ENCODE assay signal across 9 cellular contexts in the genomic region with DNA sequence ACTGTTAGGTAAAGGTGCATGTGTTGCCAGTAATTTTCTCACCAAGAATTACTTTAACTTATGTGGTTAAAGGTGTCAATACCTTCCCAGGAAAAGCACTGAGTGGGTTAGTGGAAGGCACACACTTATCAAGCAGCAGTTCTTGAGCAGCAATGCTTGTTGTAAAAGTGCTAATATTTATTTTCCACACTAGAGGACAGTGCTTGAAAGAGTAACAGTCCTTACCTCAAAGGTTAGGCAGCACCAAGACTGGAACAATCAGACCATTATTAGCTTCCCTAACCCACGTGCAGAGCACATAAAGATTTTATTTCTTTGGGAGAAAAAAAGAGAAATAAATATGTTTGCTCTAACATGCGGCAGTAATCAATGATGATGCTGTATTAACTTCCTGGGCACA. TPM values are rescaled to one million over a fixed set of nuclear protein-coding genes. Genes with fewer than 3 reads are reported as not detected.
DNase-seq lines count a peak whose midpoint lies in the region; FAIRE-seq and TF ChIP-seq lines count a peak whose summit lies in the region.
"Had no signal": no experiment of that assay in that cellular context is flagged by ENCODE, and none has a peak within 500 bp of the region (broad histone marks: within the 10 kb centered on the region; RNA-seq: fewer than 3 reads in every experiment).

No MANE protein-coding gene starts in this region.

- no peaks in the 10 kb centered on the region for H4K20me1 ChIP-seq in H1 (replicated peaks in 1 of 2; ENCODE audit: control insufficient read depth in 1 of 2, insufficient read depth in 2 of 2, low read length in 2 of 2)

- CTCF ChIA-PET in H1 (lab: Charles Lee; ENCODE audit: partially characterized antibody), result interaction anchor here (0.8 to 1.6 kb wide), 6 partner anchors 32 to 780 kb away, joined by 3 to 6 read pairs (median 3); no protein-coding TSS in a partner anchor
- CTCF ChIA-PET in activated naive CD4-positive, alpha-beta T cell treated with anti-CD3 and anti-CD28 coated beads for 36 hours (lab: Charles Lee), result interaction anchor here (0.8 to 1.0 kb wide), 2 partner anchors 33 to 142 kb away, joined by 3 to 4 read pairs; no protein-coding TSS in a partner anchor

- peak; percentile 40 for DNase-seq in NCI-H146 treated with DMSO at 0.1 percent for 48 hours (lab: John Stamatoyannopoulos, UW; ENCODE audit: unreplicated experiment)
- no peak for DNase-seq in H1 (ENCODE audit: low read depth in 1 of 2, low spot score in 2 of 2)
- no peak for DNase-seq in progenitor cell of endocrine pancreas (ENCODE audit: low spot score, unreplicated experiment)
- DNase-seq in activated CD4-positive, alpha-beta T cell treated with anti-CD3 and anti-CD28 coated beads for 1 hour, result no peak
- no peak for DNase-seq in activated naive CD4-positive, alpha-beta T cell treated with anti-CD3 and anti-CD28 coated beads for 36 hours
- DNase-seq in activated CD4-positive, alpha-beta T cell treated with anti-CD3 and anti-CD28 coated beads, Interleukin-2, amount 50 U/mL, for 4 hours, result no peak
- no peak for DNase-seq in activated naive CD4-positive, alpha-beta T cell treated with anti-CD3 and anti-CD28 coated beads, Interleukin-2, amount 50 U/mL, for 16 hours

- TF ChIP-seq CTCF in GM12875 (IDR thresholded peaks at IDR 0.05; ENCODE audit: borderline replicate concordance, insufficient read depth, low read depth, low read length), result peak; percentile 21; the same call in 1 of the 2 replicates
- peak in 2 of 3 experiments; percentile 5 to 40; a peak in 2 of 4 replicates for TF ChIP-seq CTCF in H1 (IDR thresholded peaks at IDR 0.05; ENCODE audit: control extremely low read depth in 1 of 3, insufficient read depth in 1 of 3, low read depth in 1 of 3, low read length in 3 of 3)
- TF ChIP-seq CTCF in progenitor cell of endocrine pancreas (IDR thresholded peaks at IDR 0.05; ENCODE audit: unreplicated experiment), result peak; percentile 33

- no peak overlapping the region for H3K4me2 ChIP-seq in H1 (ENCODE audit: insufficient read depth in 1 of 2, low read depth in 2 of 2, low read length in 2 of 2)

- H2AK5ac ChIP-seq in H1 (ENCODE audit: low read depth, low read length), result no peak overlapping the region

- no peak overlapping the region for H3K56ac ChIP-seq in H1 (replicated peaks; ENCODE audit: insufficient read length, low read depth, low read length)

- peaks cover under 1% of the 10 kb centered on the region for H3K9me3 Mint-ChIP-seq in progenitor cell of endocrine pancreas (ENCODE audit: low read depth)
- no peaks in the 10 kb centered on the region for H3K9me3 Mint-ChIP-seq in activated naive CD4-positive, alpha-beta T cell treated with anti-CD3 and anti-CD28 coated beads for 36 hours
- H3K9me3 Mint-ChIP-seq: IgD-negative memory B cell had no signal

- H3K23me2 ChIP-seq in H1 (ENCODE audit: low read depth, low read length), result no peaks in the 10 kb centered on the region

- H3K14ac ChIP-seq in H1 (ENCODE audit: insufficient read length), result no peak overlapping the region

- H3K4me3 ChIP-seq in GM12875 (ENCODE audit: low read depth, low read length), result no peak overlapping the region
- no peak overlapping the region for H3K4me3 ChIP-seq in H1 (ENCODE audit: extremely low read depth in 1 of 4, insufficient read depth in 2 of 4, low read depth in 3 of 4, low read length in 4 of 4)

- no peaks in the 10 kb centered on the region for H3K36me3 Mint-ChIP-seq in progenitor cell of endocrine pancreas (ENCODE audit: insufficient read depth)
- H3K36me3 Mint-ChIP-seq in activated naive CD4-positive, alpha-beta T cell treated with anti-CD3 and anti-CD28 coated beads for 36 hours (ENCODE audit: low read depth), result no peaks in the 10 kb centered on the region
- H3K36me3 Mint-ChIP-seq: IgD-negative memory B cell had no signal

- no peak overlapping the region for H4K8ac ChIP-seq in H1 (ENCODE audit: extremely low read depth, insufficient read depth, low read length)

- H4K5ac ChIP-seq in H1 (ENCODE audit: insufficient read length, low read depth, low read length), result no peak overlapping the region

- H3K27ac Mint-ChIP-seq in progenitor cell of endocrine pancreas, result peak overlapping the region; percentile 36
- H3K27ac Mint-ChIP-seq in activated naive CD4-positive, alpha-beta T cell treated with anti-CD3 and anti-CD28 coated beads for 36 hours, result no peak overlapping the region
- H3K27ac Mint-ChIP-seq: IgD-negative memory B cell had no signal

- H3K27ac ChIP-seq in H1 (ENCODE audit: low read depth, low read length), result no peak overlapping the region

- H3K36me3 ChIP-seq in H1 (ENCODE audit: control insufficient read depth in 2 of 4, insufficient read depth in 4 of 4, low read length in 3 of 4), result no peaks in the 10 kb centered on the region; a peak in 1 of 8 replicates

- no peak for TF ChIP-seq POLR2A in H1 (IDR thresholded peaks at IDR 0.05; ENCODE audit: control extremely low read depth in 1 of 2, low read depth in 2 of 2, low read length in 2 of 2)

- H3K27me3 Mint-ChIP-seq in progenitor cell of endocrine pancreas, result no peaks in the 10 kb centered on the region
- H3K27me3 Mint-ChIP-seq in activated naive CD4-positive, alpha-beta T cell treated with anti-CD3 and anti-CD28 coated beads for 36 hours (ENCODE audit: low read depth), result peaks cover 14% of the 10 kb centered on the region

- peak; percentile 60 to 66 for TF ChIP-seq RAD21 in H1 (IDR thresholded peaks at IDR 0.05 in 1 of 2, conservative IDR thresholded peaks at IDR 0.05 in 1 of 2; ENCODE audit: low read depth in 2 of 2, low read length in 2 of 2)

- no peak overlapping the region for H2BK15ac ChIP-seq in H1 (ENCODE audit: low read length)

- no peak overlapping the region for H3K9ac ChIP-seq in H1 (replicated peaks in 1 of 4; ENCODE audit: extremely low read depth in 1 of 4, low read depth in 3 of 4, low read length in 3 of 4)

- POLR2A ChIA-PET in H1 (lab: Charles Lee; ENCODE audit: partially characterized antibody), result no interaction called here

- no peak overlapping the region for H4K91ac ChIP-seq in H1 (replicated peaks; ENCODE audit: insufficient read length, low read length)

- no peak for FAIRE-seq in H1 (lab: Jason Lieb, UNC)

- H3K4me3 Mint-ChIP-seq in progenitor cell of endocrine pancreas (ENCODE audit: low read depth), result no peak overlapping the region
- no peak overlapping the region for H3K4me3 Mint-ChIP-seq in activated naive CD4-positive, alpha-beta T cell treated with anti-CD3 and anti-CD28 coated beads for 36 hours
- H3K4me3 Mint-ChIP-seq: IgD-negative memory B cell had no signal

- no peak overlapping the region for H2BK12ac ChIP-seq in H1 (ENCODE audit: low read depth, low read length)

- H3K18ac ChIP-seq in H1 (ENCODE audit: extremely low read depth, low read length), result no peak overlapping the region

- no peak overlapping the region for H2BK120ac ChIP-seq in H1 (replicated peaks; ENCODE audit: low read depth, low read length)

- H3K23ac ChIP-seq in H1 (ENCODE audit: insufficient read length), result no peak overlapping the region

- no peaks in the 10 kb centered on the region for H3K79me2 ChIP-seq in H1 (ENCODE audit: control insufficient read depth in 1 of 2, insufficient read depth in 2 of 2, low read length in 2 of 2)

- 72% methylated on average over 2 of the region's 2 CpGs; no CpG with 5 or more reads in 1 of the 2 experiments for WGBS in H1 (ENCODE audit: extremely low coverage in 1 of 2, insufficient coverage in 1 of 2, insufficient read length in 1 of 2, insufficient replicate concordance in 2 of 2, low coverage in 1 of 2, low lambda C conversion rate in 2 of 2, missing lambda C conversion rate in 1 of 2), 2 experiments

- TF ChIP-seq EP300 in H1 (IDR thresholded peaks at IDR 0.05; ENCODE audit: borderline replicate concordance in 1 of 2, low read depth in 2 of 2, low read length in 2 of 2), result no peak

- peaks cover 4 to 5% of the 10 kb centered on the region in 2 experiments; a peak in 2 of 4 replicates for H3K9me3 ChIP-seq in H1 (ENCODE audit: insufficient read depth in 2 of 2, low read depth in 1 of 2, low read length in 1 of 2)

- no peak overlapping the region for H2BK20ac ChIP-seq in H1 (ENCODE audit: low read length)

- peaks cover 0 to 2% (median 0%) of the 10 kb centered on the region in 4 experiments; a peak in 1 of 7 replicates for H3K27me3 ChIP-seq in H1 (replicated peaks in 1 of 4; ENCODE audit: control insufficient read depth in 3 of 4, extremely low read depth in 1 of 4, insufficient read depth in 3 of 4, low read length in 3 of 4)

- H2BK5ac ChIP-seq in H1 (ENCODE audit: low read depth, low read length), result no peak overlapping the region

- H3K4me1 ChIP-seq in H1 (replicated peaks in 1 of 4; ENCODE audit: control insufficient read depth in 3 of 4, insufficient read depth in 4 of 4, low read length in 3 of 4), result no peaks in the 10 kb centered on the region

- H3K4me1 Mint-ChIP-seq in progenitor cell of endocrine pancreas (ENCODE audit: low read depth), result peaks cover 42% of the 10 kb centered on the region
- no peaks in the 10 kb centered on the region for H3K4me1 Mint-ChIP-seq in activated naive CD4-positive, alpha-beta T cell treated with anti-CD3 and anti-CD28 coated beads for 36 hours (ENCODE audit: low read depth)
- H3K4me1 Mint-ChIP-seq: IgD-negative memory B cell had no signal

- no peak overlapping the region for H3K4ac ChIP-seq in H1 (replicated peaks; ENCODE audit: insufficient read length, low read depth, low read length)

- H3K79me1 ChIP-seq in H1 (ENCODE audit: low read depth, low read length), result no peaks in the 10 kb centered on the region

- intact Hi-C loops in activated naive CD4-positive, alpha-beta T cell treated with anti-CD3 and anti-CD28 coated beads for 36 hours (cut with micrococcal nuclease), result no loop called here

- H2AFZ ChIP-seq in H1 (ENCODE audit: low read length), result no peak overlapping the region

TF ChIP-seq in H1, 55 proteins besides CTCF, POLR2A, EP300 and RAD21 (continues in another document):
- TF ChIP-seq TEAD4 (IDR thresholded peaks at IDR 0.05; ENCODE audit: low read depth, low read length), result no peak
- no peak for TF ChIP-seq ZNF274 (IDR thresholded peaks at IDR 0.05; ENCODE audit: borderline replicate concordance, extremely low read depth, low read length)

RNA-seq across cellular contexts. Expression of gene KRR1, which starts 48.8 kb away (rescaled TPM):
- total RNA-seq in H1 (2021; fragmentation: NEBNext Ultra II Directional; extraction: Animal tissue kit (Norgen Biotek cat#: 25700)), result 73.8 and 80.1 TPM in 2 replicates
- polyA plus RNA-seq in H1 (2011; rRNA removed), result 2.4 and 6.1 TPM in 2 replicates
- 14.8 TPM for polyA plus RNA-seq in H1 (2011; cell fraction: cytosol; rRNA removed)
- 5.5 TPM for polyA plus RNA-seq in H1 (2011; cell fraction: nucleus; rRNA removed)
- polyA plus RNA-seq in H1 (2012, experiment 1 of 2), result 27.4 to 58.4 TPM (median 34.9 TPM) in 4 replicates
- polyA plus RNA-seq in H1 (2012, experiment 2 of 2), result 2.4 TPM
- 98.9 TPM for polyA plus RNA-seq in H1 (2013, experiment 1 of 2)
- 94.1 TPM for polyA plus RNA-seq in H1 (2013, experiment 2 of 2)
- polyA minus RNA-seq in H1 (2011; rRNA and poly(A)+ RNA removed), result 23.0 and 34.1 TPM in 2 replicates
- 12.3 TPM for polyA minus RNA-seq in H1 (2011; cell fraction: cytosol; rRNA and poly(A)+ RNA removed)
- polyA minus RNA-seq in H1 (2011; cell fraction: nucleus; rRNA and poly(A)+ RNA removed), result 65.3 TPM
- total RNA-seq in progenitor cell of endocrine pancreas, result 71.2 and 71.3 TPM in 2 replicates
- 10 to 100 TPM; 81.1 to 83.9 TPM for total RNA-seq in activated naive CD4-positive, alpha-beta T cell treated with anti-CD3 and anti-CD28 coated beads for 36 hours
